In the genomic region with DNA sequence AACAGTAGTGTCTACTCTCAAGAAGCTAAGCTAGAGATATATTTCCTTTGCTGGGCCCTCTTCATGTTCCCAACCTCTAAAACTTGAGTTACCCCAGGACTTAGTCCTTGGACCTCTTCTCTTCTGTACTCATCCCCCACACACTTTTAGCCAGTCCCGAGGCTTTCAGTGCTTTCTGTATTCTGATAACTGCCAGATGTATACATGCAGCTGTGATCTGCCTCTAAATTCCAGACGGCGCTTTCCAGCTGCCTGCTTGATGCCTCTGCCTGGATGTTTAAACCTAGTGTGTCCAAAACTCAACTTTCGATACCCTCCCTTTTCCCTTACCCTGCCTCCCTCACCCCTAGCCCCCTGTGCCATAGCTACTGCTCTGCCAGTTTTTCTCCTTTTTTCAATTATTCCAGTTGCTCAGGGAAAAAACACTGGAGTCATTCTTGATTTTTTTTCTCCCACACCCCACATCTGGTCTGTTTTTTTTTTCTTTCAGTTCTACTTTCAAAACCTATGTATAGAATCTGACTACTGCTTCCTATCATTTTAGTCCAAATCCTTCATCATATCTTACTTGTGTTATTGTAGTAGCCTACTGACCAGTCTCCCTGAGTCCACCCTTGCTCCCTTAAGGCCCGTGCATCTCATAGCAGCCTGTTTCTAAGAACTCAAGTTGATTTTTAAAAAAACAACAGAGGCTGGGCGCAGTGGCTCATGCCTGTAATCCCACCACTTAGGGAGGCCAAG, we compare ENCODE assay signal across 17 cellular contexts. TPM values are rescaled to one million over a fixed set of nuclear protein-coding genes. Genes with fewer than 3 reads are reported as not detected.
DNase-seq lines count a peak whose midpoint lies in the region; ATAC-seq and TF ChIP-seq lines count a peak whose summit lies in the region.
"Had no signal": no experiment of that assay in that cellular context is flagged by ENCODE, and none has a peak within 500 bp of the region (broad histone marks: within the 10 kb centered on the region; RNA-seq: fewer than 3 reads in every experiment).

No MANE protein-coding gene starts in this region.

- no peak overlapping the region for H3K4me3 Mint-ChIP-seq in activated T-helper 1 cell treated with anti-CD3 and anti-CD28 coated beads, Interleukin-12 subunit alpha, Interleukin-12 subunit beta, Interleukin-2, Interleukin-4 antibody, amounts not matched to agents 30 ng/mL and 10 ng/mL and 1 ng/mL, durations not matched to agents 14 hours and 24 hours and 36 hours
- no peak overlapping the region for H3K4me3 Mint-ChIP-seq in mesothelial cell of epicardium
- no peak overlapping the region for H3K4me3 Mint-ChIP-seq in CD8-positive, alpha-beta memory T cell
- H3K4me3 Mint-ChIP-seq in activated T-helper 2 cell treated with anti-CD3 and anti-CD28 coated beads, Interferon-gamma antibody, Interleukin-2, Interleukin-4, amounts not matched to agents 10 μg/mL and 5 μg/mL and 100 μg/mL, durations not matched to agents 14 hours and 24 hours and 36 hours (ENCODE audit: low read depth) = no peak overlapping the region
- H3K4me3 Mint-ChIP-seq: activated CD8-positive, alpha-beta T cell treated with anti-CD3 and anti-CD28 coated beads for 36 hours; activated naive CD8-positive, alpha-beta T cell treated with anti-CD3 and anti-CD28 coated beads, Interleukin-2, amount 50 U/mL, for 24 hours; activated T-cell treated with anti-CD3 and anti-CD28 coated beads, Interleukin-2, amount 50 U/mL, for 4 hours; immature natural killer cell had no signal

- H3K4me1 ChIP-seq in CD8-positive, alpha-beta memory T cell (ENCODE audit: insufficient read depth, low read length) = no peaks in the 10 kb centered on the region
- H3K4me1 ChIP-seq: uterus had no signal

- H3K27ac Mint-ChIP-seq in activated T-helper 1 cell treated with anti-CD3 and anti-CD28 coated beads, Interleukin-12 subunit alpha, Interleukin-12 subunit beta, Interleukin-2, Interleukin-4 antibody, amounts not matched to agents 30 ng/mL and 10 ng/mL and 1 ng/mL, durations not matched to agents 14 hours and 24 hours and 36 hours = peak overlapping the region; percentile 10
- H3K27ac Mint-ChIP-seq in mesothelial cell of epicardium = peak overlapping the region; percentile 38
- peak overlapping the region in 1 of 8 donors; percentile 67 for H3K27ac Mint-ChIP-seq in CD8-positive, alpha-beta memory T cell
- no peak overlapping the region for H3K27ac Mint-ChIP-seq in activated T-helper 2 cell treated with anti-CD3 and anti-CD28 coated beads, Interferon-gamma antibody, Interleukin-2, Interleukin-4, amounts not matched to agents 10 μg/mL and 5 μg/mL and 100 μg/mL, durations not matched to agents 14 hours and 24 hours and 36 hours
- H3K27ac Mint-ChIP-seq: activated CD8-positive, alpha-beta T cell treated with anti-CD3 and anti-CD28 coated beads for 36 hours; activated naive CD8-positive, alpha-beta T cell treated with anti-CD3 and anti-CD28 coated beads, Interleukin-2, amount 50 U/mL, for 24 hours had no signal

- intact Hi-C loops in activated T-helper 1 cell treated with anti-CD3 and anti-CD28 coated beads, Interleukin-12 subunit alpha, Interleukin-12 subunit beta, Interleukin-2, Interleukin-4 antibody, amounts not matched to agents 30 ng/mL and 10 ng/mL and 1 ng/mL, durations not matched to agents 14 hours and 24 hours and 36 hours (cut with micrococcal nuclease) = no loop called here
- intact Hi-C loops in activated T-helper 2 cell treated with anti-CD3 and anti-CD28 coated beads, Interferon-gamma antibody, Interleukin-2, Interleukin-4, amounts not matched to agents 10 μg/mL and 5 μg/mL and 100 μg/mL, durations not matched to agents 14 hours and 24 hours and 36 hours (cut with micrococcal nuclease) = no loop called here

- H3K27me3 Mint-ChIP-seq in activated T-helper 1 cell treated with anti-CD3 and anti-CD28 coated beads, Interleukin-12 subunit alpha, Interleukin-12 subunit beta, Interleukin-2, Interleukin-4 antibody, amounts not matched to agents 30 ng/mL and 10 ng/mL and 1 ng/mL, durations not matched to agents 14 hours and 24 hours and 36 hours (ENCODE audit: insufficient read depth) = no peaks in the 10 kb centered on the region
- H3K27me3 Mint-ChIP-seq in mesothelial cell of epicardium (ENCODE audit: low read depth) = no peaks in the 10 kb centered on the region
- H3K27me3 Mint-ChIP-seq in CD8-positive, alpha-beta memory T cell = no peaks in the 10 kb centered on the region
- no peaks in the 10 kb centered on the region for H3K27me3 Mint-ChIP-seq in activated T-helper 2 cell treated with anti-CD3 and anti-CD28 coated beads, Interferon-gamma antibody, Interleukin-2, Interleukin-4, amounts not matched to agents 10 μg/mL and 5 μg/mL and 100 μg/mL, durations not matched to agents 14 hours and 24 hours and 36 hours (ENCODE audit: low read depth)
- H3K27me3 Mint-ChIP-seq: activated CD8-positive, alpha-beta T cell treated with anti-CD3 and anti-CD28 coated beads for 36 hours; activated naive CD8-positive, alpha-beta T cell treated with anti-CD3 and anti-CD28 coated beads, Interleukin-2, amount 50 U/mL, for 24 hours; IgD-negative memory B cell had no signal

- CTCF ChIA-PET in CD8-positive, alpha-beta memory T cell (lab: Charles Lee) = interaction anchor here (1.1 to 1.8 kb wide), 2 partner anchors 11 to 20 kb away, joined by 3 to 5 read pairs; no protein-coding TSS in a partner anchor

- no peaks in the 10 kb centered on the region for H3K27me3 ChIP-seq in CD8-positive, alpha-beta memory T cell (ENCODE audit: insufficient read depth, low read length, poor library complexity, severe bottlenecking)
- H3K27me3 ChIP-seq: uterus had no signal

- no peaks in the 10 kb centered on the region for H3K4me1 Mint-ChIP-seq in activated T-helper 1 cell treated with anti-CD3 and anti-CD28 coated beads, Interleukin-12 subunit alpha, Interleukin-12 subunit beta, Interleukin-2, Interleukin-4 antibody, amounts not matched to agents 30 ng/mL and 10 ng/mL and 1 ng/mL, durations not matched to agents 14 hours and 24 hours and 36 hours (ENCODE audit: low read depth)
- H3K4me1 Mint-ChIP-seq in mesothelial cell of epicardium = peaks cover 6% of the 10 kb centered on the region
- no peaks in the 10 kb centered on the region for H3K4me1 Mint-ChIP-seq in CD8-positive, alpha-beta memory T cell
- H3K4me1 Mint-ChIP-seq in activated T-helper 2 cell treated with anti-CD3 and anti-CD28 coated beads, Interferon-gamma antibody, Interleukin-2, Interleukin-4, amounts not matched to agents 10 μg/mL and 5 μg/mL and 100 μg/mL, durations not matched to agents 14 hours and 24 hours and 36 hours (ENCODE audit: low read depth) = peaks cover 3% of the 10 kb centered on the region
- H3K4me1 Mint-ChIP-seq: activated naive CD8-positive, alpha-beta T cell treated with anti-CD3 and anti-CD28 coated beads, Interleukin-2, amount 50 U/mL, for 24 hours; immature natural killer cell had no signal

- peaks cover 21% of the 10 kb centered on the region for H3K36me3 Mint-ChIP-seq in activated T-helper 1 cell treated with anti-CD3 and anti-CD28 coated beads, Interleukin-12 subunit alpha, Interleukin-12 subunit beta, Interleukin-2, Interleukin-4 antibody, amounts not matched to agents 30 ng/mL and 10 ng/mL and 1 ng/mL, durations not matched to agents 14 hours and 24 hours and 36 hours (ENCODE audit: low read depth)
- peaks cover 37% of the 10 kb centered on the region for H3K36me3 Mint-ChIP-seq in mesothelial cell of epicardium
- H3K36me3 Mint-ChIP-seq in CD8-positive, alpha-beta memory T cell = peaks cover 29 to 72% (median 34%) of the 10 kb centered on the region in 3 donors
- H3K36me3 Mint-ChIP-seq in activated T-helper 2 cell treated with anti-CD3 and anti-CD28 coated beads, Interferon-gamma antibody, Interleukin-2, Interleukin-4, amounts not matched to agents 10 μg/mL and 5 μg/mL and 100 μg/mL, durations not matched to agents 14 hours and 24 hours and 36 hours (ENCODE audit: low read depth) = peaks cover 31% of the 10 kb centered on the region

- TF ChIP-seq CTCF in 22Rv1 (IDR thresholded peaks at IDR 0.05) (no peak), GM20000 (IDR thresholded peaks at IDR 0.05; ENCODE audit: extremely low read depth, missing control alignments) (no peak), mesothelial cell of epicardium (IDR thresholded peaks at IDR 0.05; ENCODE audit: unreplicated experiment) (no peak)

- no peaks in the 10 kb centered on the region for H3K36me3 ChIP-seq in CD8-positive, alpha-beta memory T cell (ENCODE audit: insufficient read depth, low read length)
- H3K36me3 ChIP-seq: uterus had no signal

- DNase-seq in GM20000 (ENCODE audit: low spot score) = peak; percentile 9
- no peak for DNase-seq in activated T-helper 1 cell treated with anti-CD3 and anti-CD28 coated beads, Interleukin-12 subunit alpha, Interleukin-12 subunit beta, Interleukin-2, Interleukin-4 antibody, amounts not matched to agents 30 ng/mL and 10 ng/mL and 1 ng/mL, durations not matched to agents 14 hours and 24 hours and 36 hours (ENCODE audit: low spot score)
- DNase-seq in mesothelial cell of epicardium (ENCODE audit: low spot score in 2 of 2, unreplicated experiment in 2 of 2) = no peak
- no peak for DNase-seq in superior temporal gyrus (ENCODE audit: extremely low spot score)
- DNase-seq in CD8-positive, alpha-beta memory T cell = no peak
- DNase-seq in activated T-helper 2 cell treated with anti-CD3 and anti-CD28 coated beads, Interferon-gamma antibody, Interleukin-2, Interleukin-4, amounts not matched to agents 10 μg/mL and 5 μg/mL and 100 μg/mL, durations not matched to agents 14 hours and 24 hours and 36 hours (ENCODE audit: low spot score) = no peak
- DNase-seq: activated CD8-positive, alpha-beta T cell treated with anti-CD3 and anti-CD28 coated beads for 36 hours; activated naive CD8-positive, alpha-beta T cell treated with anti-CD3 and anti-CD28 coated beads, Interleukin-2, amount 50 U/mL, for 24 hours; activated T-cell treated with anti-CD3 and anti-CD28 coated beads, Interleukin-2, amount 50 U/mL, for 4 hours; immature natural killer cell; NCI-H2107; retina; stimulated activated naive CD8-positive, alpha-beta T cell treated with anti-CD3 and anti-CD28 coated beads, Interleukin-15, Interleukin-2, amounts not matched to agents 100 U/mL and 50 U/mL, for 24 hours; uterus had no signal

- POLR2A ChIA-PET in CD8-positive, alpha-beta memory T cell (lab: Charles Lee) = no interaction called here

- no peaks in the 10 kb centered on the region for H3K9me3 ChIP-seq in CD8-positive, alpha-beta memory T cell (ENCODE audit: low read length)
- H3K9me3 ChIP-seq: uterus had no signal

- H3K27ac ChIP-seq in 22Rv1 = peak overlapping the region; percentile 62
- H3K27ac ChIP-seq in CD8-positive, alpha-beta memory T cell (ENCODE audit: low read depth, low read length) = no peak overlapping the region
- H3K27ac ChIP-seq: uterus had no signal

- H3K9me3 Mint-ChIP-seq in activated T-helper 1 cell treated with anti-CD3 and anti-CD28 coated beads, Interleukin-12 subunit alpha, Interleukin-12 subunit beta, Interleukin-2, Interleukin-4 antibody, amounts not matched to agents 30 ng/mL and 10 ng/mL and 1 ng/mL, durations not matched to agents 14 hours and 24 hours and 36 hours = no peaks in the 10 kb centered on the region
- H3K9me3 Mint-ChIP-seq in mesothelial cell of epicardium = peaks cover 9% of the 10 kb centered on the region
- H3K9me3 Mint-ChIP-seq in CD8-positive, alpha-beta memory T cell = peaks cover 0 to 6% (median 3%) of the 10 kb centered on the region in 5 donors
- peaks cover 4% of the 10 kb centered on the region for H3K9me3 Mint-ChIP-seq in activated T-helper 2 cell treated with anti-CD3 and anti-CD28 coated beads, Interferon-gamma antibody, Interleukin-2, Interleukin-4, amounts not matched to agents 10 μg/mL and 5 μg/mL and 100 μg/mL, durations not matched to agents 14 hours and 24 hours and 36 hours
- H3K9me3 Mint-ChIP-seq: activated CD8-positive, alpha-beta T cell treated with anti-CD3 and anti-CD28 coated beads for 36 hours had no signal

- no peak overlapping the region for H3K4me3 ChIP-seq in CD8-positive, alpha-beta memory T cell (ENCODE audit: low read length)
- H3K4me3 ChIP-seq: uterus had no signal

- no peak for ATAC-seq in HG03442 (IDR thresholded peaks at IDR 0.05; ENCODE audit: unreplicated experiment)
- ATAC-seq: activated CD8-positive, alpha-beta T cell treated with anti-CD3 and anti-CD28 coated beads for 36 hours; activated naive CD8-positive, alpha-beta T cell treated with anti-CD3 and anti-CD28 coated beads, Interleukin-2, amount 50 U/mL, for 24 hours; activated T-cell treated with anti-CD3 and anti-CD28 coated beads, Interleukin-2, amount 50 U/mL, for 4 hours; stimulated activated naive CD8-positive, alpha-beta T cell treated with anti-CD3 and anti-CD28 coated beads, Interleukin-15, Interleukin-2, amounts not matched to agents 100 U/mL and 50 U/mL, for 24 hours had no signal

RNA-seq across cellular contexts. Expression of a gene that starts 33.0 kb away (rescaled TPM):
- 0.16 and 0.34 TPM in 2 replicates for total RNA-seq in activated T-helper 1 cell treated with anti-CD3 and anti-CD28 coated beads, Interleukin-12 subunit alpha, Interleukin-12 subunit beta, Interleukin-2, Interleukin-4 antibody, amounts not matched to agents 30 ng/mL and 10 ng/mL and 1 ng/mL, durations not matched to agents 14 hours and 24 hours and 36 hours
- 2.4 to 2.6 TPM (median 2.5 TPM) in 3 replicates for total RNA-seq in mesothelial cell of epicardium
- under 1 TPM; 0.29 to 0.39 TPM for total RNA-seq in CD8-positive, alpha-beta memory T cell
- not detected for polyA plus RNA-seq in CD8-positive, alpha-beta memory T cell
- 0.09 and 0.46 TPM in 2 replicates for total RNA-seq in activated T-helper 2 cell treated with anti-CD3 and anti-CD28 coated beads, Interferon-gamma antibody, Interleukin-2, Interleukin-4, amounts not matched to agents 10 μg/mL and 5 μg/mL and 100 μg/mL, durations not matched to agents 14 hours and 24 hours and 36 hours
- polyA plus RNA-seq: IgD-negative memory B cell had no signal

RNA-seq across cellular contexts. Expression of a gene that starts 44.2 kb away (rescaled TPM):
- total RNA-seq in activated T-helper 1 cell treated with anti-CD3 and anti-CD28 coated beads, Interleukin-12 subunit alpha, Interleukin-12 subunit beta, Interleukin-2, Interleukin-4 antibody, amounts not matched to agents 30 ng/mL and 10 ng/mL and 1 ng/mL, durations not matched to agents 14 hours and 24 hours and 36 hours = 11.1 and 12.5 TPM in 2 replicates
- 27.3 to 32.7 TPM (median 32.3 TPM) in 3 replicates for total RNA-seq in mesothelial cell of epicardium
- total RNA-seq in CD8-positive, alpha-beta memory T cell = 10 to 100 TPM; 12.1 to 13.2 TPM
- polyA plus RNA-seq in CD8-positive, alpha-beta memory T cell = 2.6 TPM
- 8.2 and 9.2 TPM in 2 replicates for total RNA-seq in activated T-helper 2 cell treated with anti-CD3 and anti-CD28 coated beads, Interferon-gamma antibody, Interleukin-2, Interleukin-4, amounts not matched to agents 10 μg/mL and 5 μg/mL and 100 μg/mL, durations not matched to agents 14 hours and 24 hours and 36 hours
